Comparison of ENCODE assay signal across 36 cellular contexts in genomic region chr20:2804041-2804828, GRCh38. TPM values are rescaled to one million over a fixed set of nuclear protein-coding genes. Genes with fewer than 3 reads are reported as not detected.
DNase-seq lines count a peak whose midpoint lies in the region; ATAC-seq and TF ChIP-seq lines count a peak whose summit lies in the region.
"Had no signal": no experiment of that assay in that cellular context is flagged by ENCODE, and none has a peak within 500 bp of the region (broad histone marks: within the 10 kb centered on the region; RNA-seq: fewer than 3 reads in every experiment).

No MANE protein-coding gene starts in this region.

- H4K91ac ChIP-seq in mesenchymal stem cell (ENCODE audit: low read length), result no peak overlapping the region

- H3K27me3 ChIP-seq in heart right ventricle (peaks cover 15 to 99% (median 96%) of the 10 kb centered on the region in 7 donors), mesenchymal stem cell (ENCODE audit: control insufficient read depth in 1 of 2, insufficient read depth in 1 of 2, low read length in 2 of 2) (peaks cover 40 to 70% of the 10 kb centered on the region in 2 experiments), vagina (no peaks in the 10 kb centered on the region)
- peaks cover 11% of the 10 kb centered on the region for H3K27me3 ChIP-seq in CD4-positive, alpha-beta memory T cell (ENCODE audit: insufficient read depth, low read length)
- H3K27me3 ChIP-seq: uterus had no signal

- peaks cover 18 to 32% (median 22%) of the 10 kb centered on the region in 4 donors for H3K4me1 Mint-ChIP-seq in CD4-positive, alpha-beta memory T cell

- H3K27ac ChIP-seq in heart right ventricle (no peak overlapping the region), mesenchymal stem cell (ENCODE audit: low read length, poor library complexity, severe bottlenecking) (no peak overlapping the region), vagina (peak overlapping the region; percentile 53)
- H3K27ac ChIP-seq in CD4-positive, alpha-beta memory T cell (ENCODE audit: low read depth, low read length), result no peak overlapping the region
- H3K27ac ChIP-seq: breast epithelium, gastrocnemius medialis, neutrophil, psoas muscle, sigmoid colon, stomach, uterus, WERI-Rb-1 had no signal

- no peak overlapping the region for H3K23ac ChIP-seq in mesenchymal stem cell (ENCODE audit: low read length in 2 of 2)

- H3K36me3 ChIP-seq in heart right ventricle (no peaks in the 10 kb centered on the region), mesenchymal stem cell (ENCODE audit: control insufficient read depth in 1 of 2, insufficient read depth in 2 of 2, low read depth in 1 of 2, low read length in 2 of 2) (peaks cover 0 to 5% of the 10 kb centered on the region in 2 experiments), vagina (no peaks in the 10 kb centered on the region)
- H3K36me3 ChIP-seq in CD4-positive, alpha-beta memory T cell (ENCODE audit: insufficient read depth, low read length), result no peaks in the 10 kb centered on the region
- H3K36me3 ChIP-seq: breast epithelium, gastrocnemius medialis, neutrophil, sigmoid colon, stomach, uterus, WERI-Rb-1 had no signal

- DNase-seq in Right ventricle myocardium inferior (ENCODE audit: missing footprints) (peak; percentile 31), heart right ventricle (no peak), mesenchymal stem cell (no peak), vagina (ENCODE audit: extremely low spot score in 2 of 2) (no peak)
- DNase-seq in CD4-positive, alpha-beta memory T cell, result no peak
- DNase-seq: activated CD4-positive, alpha-beta T cell treated with anti-CD3 and anti-CD28 coated beads for 48 hours; activated effector memory CD4-positive, alpha-beta T cell treated with anti-CD3 and anti-CD28 coated beads, Interleukin-2, amount 50 U/mL, for 16 hours; activated T-cell treated with anti-CD3 and anti-CD28 coated beads, Interleukin-2, amount 50 U/mL, for 24 hours; Calu3; DND-41; gastrocnemius medialis; GF-D8; hippocampal formation; KG1; mammary epithelial cell; NCI-H1105; NCI-H187 treated with DMSO at 0.1 percent for 48 hours; NCI-H2171 treated with DMSO at 0.1 percent for 48 hours; NCI-H510A; psoas muscle; RPMI8226; sigmoid colon; stimulated activated CD4-positive, alpha-beta T cell treated with anti-CD3 and anti-CD28 coated beads, Interleukin-4, amount 100 ng/mL, for 1 hour; stomach; T-cell; uterus; WERI-Rb-1 had no signal

- no peak overlapping the region for H3K14ac ChIP-seq in mesenchymal stem cell (ENCODE audit: low read length in 2 of 2)

- TF ChIP-seq POLR2A in vagina (IDR thresholded peaks at IDR 0.05), result no peak

- no peak overlapping the region for H3K4ac ChIP-seq in mesenchymal stem cell (ENCODE audit: low read depth in 1 of 2, low read length in 2 of 2)

- no peak overlapping the region for H2BK120ac ChIP-seq in mesenchymal stem cell (ENCODE audit: low read depth, low read length)

- no peak overlapping the region for H3K4me3 Mint-ChIP-seq in CD4-positive, alpha-beta memory T cell
- H3K4me3 Mint-ChIP-seq: activated naive CD8-positive, alpha-beta T cell; activated T-cell treated with anti-CD3 and anti-CD28 coated beads, Interleukin-2, amount 50 U/mL, for 24 hours; T-cell had no signal

- no peak overlapping the region for H3K4me2 ChIP-seq in mesenchymal stem cell (ENCODE audit: low read length, poor library complexity, severe bottlenecking)

- H3K9me3 ChIP-seq in heart right ventricle (peaks cover 0 to 4% (median 0%) of the 10 kb centered on the region in 11 donors), mesenchymal stem cell (ENCODE audit: control insufficient read depth, low read length) (no peaks in the 10 kb centered on the region), vagina (no peaks in the 10 kb centered on the region)
- H3K9me3 ChIP-seq in CD4-positive, alpha-beta memory T cell (ENCODE audit: control insufficient read depth in 1 of 2, low read length in 2 of 2), result no peaks in the 10 kb centered on the region
- H3K9me3 ChIP-seq: breast epithelium, neutrophil, psoas muscle, sigmoid colon, stomach, uterus had no signal

- no peak overlapping the region for H2BK12ac ChIP-seq in mesenchymal stem cell (ENCODE audit: low read length in 2 of 2)

- H2AK5ac ChIP-seq in mesenchymal stem cell (ENCODE audit: low read length, severe bottlenecking), result no peak overlapping the region

- no peaks in the 10 kb centered on the region for H3K79me1 ChIP-seq in mesenchymal stem cell (replicated peaks; ENCODE audit: low read length, poor library complexity, severe bottlenecking)

- H3K4me3 ChIP-seq in heart right ventricle (no peak overlapping the region), mesenchymal stem cell (ENCODE audit: insufficient read depth in 1 of 2, low read depth in 1 of 2, low read length in 2 of 2) (no peak overlapping the region), vagina (no peak overlapping the region)
- no peak overlapping the region for H3K4me3 ChIP-seq in CD4-positive, alpha-beta memory T cell (ENCODE audit: low read length in 2 of 2)
- H3K4me3 ChIP-seq: gastrocnemius medialis, psoas muscle, sigmoid colon, stomach, uterus had no signal

- peaks cover 0 to 2% (median 0%) of the 10 kb centered on the region in 8 donors for H3K9me3 Mint-ChIP-seq in CD4-positive, alpha-beta memory T cell
- H3K9me3 Mint-ChIP-seq: activated T-cell treated with anti-CD3 and anti-CD28 coated beads, Interleukin-2, amount 50 U/mL, for 24 hours; T-cell had no signal

- no peak overlapping the region for H2BK5ac ChIP-seq in mesenchymal stem cell (ENCODE audit: low read depth, low read length, poor library complexity, severe bottlenecking)

- POLR2A ChIA-PET in CD4-positive, alpha-beta memory T cell (lab: Charles Lee; ENCODE audit: partially characterized antibody), result no interaction called here

- peaks cover 0 to 36% (median 12%) of the 10 kb centered on the region in 9 donors for H3K4me1 ChIP-seq in heart right ventricle
- peaks cover 25% of the 10 kb centered on the region for H3K4me1 ChIP-seq in mesenchymal stem cell (ENCODE audit: control insufficient read depth, insufficient read depth, low read depth, low read length)
- H3K4me1 ChIP-seq in vagina, result peaks cover 20% of the 10 kb centered on the region
- H3K4me1 ChIP-seq in CD4-positive, alpha-beta memory T cell (ENCODE audit: insufficient read depth, low read length), result peaks cover 20% of the 10 kb centered on the region
- H3K4me1 ChIP-seq: breast epithelium, psoas muscle had no signal

- peaks cover 51 to 64% of the 10 kb centered on the region in 2 donors for H3K27me3 Mint-ChIP-seq in CD4-positive, alpha-beta memory T cell

- ATAC-seq in Right ventricle myocardium inferior (no peak), heart right ventricle (no peak), GM19023 (IDR thresholded peaks at IDR 0.05; ENCODE audit: unreplicated experiment) (no peak)
- ATAC-seq: gastrocnemius medialis, psoas muscle, T-cell had no signal

- 44 to 46% methylated on average over 16 of the region's 16 CpGs for WGBS in heart right ventricle, 2 donors
- WGBS in mesenchymal stem cell, result 50% methylated on average over 13 of the region's 16 CpGs

- no peak overlapping the region for H2AFZ ChIP-seq in mesenchymal stem cell (ENCODE audit: low read depth, low read length)

- TF ChIP-seq CTCF in heart right ventricle (IDR thresholded peaks at IDR 0.05), result no peak
- no peak for TF ChIP-seq CTCF in vagina (IDR thresholded peaks at IDR 0.05)

- no peak overlapping the region for H3K9ac ChIP-seq in mesenchymal stem cell (ENCODE audit: low read length)

- H3K18ac ChIP-seq in mesenchymal stem cell (ENCODE audit: low read depth in 1 of 2, low read length in 2 of 2), result no peak overlapping the region

- H3K27ac Mint-ChIP-seq in CD4-positive, alpha-beta memory T cell, result peak overlapping the region in 1 of 7 donors; percentile 41
- H3K27ac Mint-ChIP-seq: activated naive CD8-positive, alpha-beta T cell; activated T-cell treated with anti-CD3 and anti-CD28 coated beads, Interleukin-2, amount 50 U/mL, for 24 hours; T-cell had no signal

- H4K8ac ChIP-seq in mesenchymal stem cell (ENCODE audit: low read length), result no peak overlapping the region

- peak overlapping the region; percentile 4 for H2BK15ac ChIP-seq in mesenchymal stem cell (ENCODE audit: low read depth, poor library complexity, severe bottlenecking)

- intact Hi-C loops in Right ventricle myocardium inferior (cut with DNase I), result no loop called here
- intact Hi-C loops in heart right ventricle (cut with DNase I), result no loop called here
- intact Hi-C loops in vagina (cut with DNase I), result no loop called here
- intact Hi-C loops in CD4-positive, alpha-beta memory T cell (cut with micrococcal nuclease), result no loop called here

- CTCF ChIA-PET in CD4-positive, alpha-beta memory T cell (lab: Charles Lee; ENCODE audit: partially characterized antibody), result no interaction called here

- no peaks in the 10 kb centered on the region for H3K36me3 Mint-ChIP-seq in CD4-positive, alpha-beta memory T cell
- H3K36me3 Mint-ChIP-seq: T-cell had no signal

RNA-seq across cellular contexts. Expression of gene CPXM1, which starts 3.8 kb away (rescaled TPM):
- total RNA-seq in Right ventricle myocardium inferior (2.3 TPM), heart right ventricle (1 to 10 TPM in 5 of 10 donors, under 1 TPM in 4, not detected in 1; 0.48 to 4.5 (median 1.4) TPM), vagina (19.4 TPM)
- 1 to 10 TPM; 1.2 to 4.9 TPM for polyA plus RNA-seq in heart right ventricle
- polyA plus RNA-seq in mesenchymal stem cell (2013, experiment 1 of 2), result 7.2 TPM
- 7.2 TPM for polyA plus RNA-seq in mesenchymal stem cell (2013, experiment 2 of 2)
- total RNA-seq in CD4-positive, alpha-beta memory T cell, result not detected
- polyA plus RNA-seq in CD4-positive, alpha-beta memory T cell, result not detected
- total RNA-seq: MCF 10A had no signal
- polyA plus RNA-seq: mammary epithelial cell had no signal

RNA-seq across cellular contexts. Expression of gene C20orf141, which starts 10.6 kb away (rescaled TPM):
- total RNA-seq in Right ventricle myocardium inferior, result not detected
- not detected for total RNA-seq in heart right ventricle
- polyA plus RNA-seq in heart right ventricle, result not detected
- polyA plus RNA-seq in mesenchymal stem cell (2013, experiment 1 of 2), result 0.18 TPM
- polyA plus RNA-seq in mesenchymal stem cell (2013, experiment 2 of 2), result 0.11 TPM
- total RNA-seq in vagina, result not detected
- total RNA-seq in CD4-positive, alpha-beta memory T cell, result not detected
- not detected for polyA plus RNA-seq in CD4-positive, alpha-beta memory T cell
- total RNA-seq: breast epithelium, Calu3, chondrocyte, endothelial cell of umbilical vein, fibroblast of lung, gastrocnemius medialis, mammary epithelial cell, MCF 10A, psoas muscle, sigmoid colon, SK-MEL-5, stomach, T-cell, uterus had no signal
- polyA plus RNA-seq: endothelial cell of umbilical vein, mammary epithelial cell, psoas muscle, stomach had no signal

RNA-seq across cellular contexts. Expression of gene TMEM239, which starts 11.9 kb away (rescaled TPM):
- total RNA-seq in Right ventricle myocardium inferior, result not detected
- not detected for total RNA-seq in heart right ventricle
- not detected for polyA plus RNA-seq in heart right ventricle
- polyA plus RNA-seq in mesenchymal stem cell (2013, experiment 1 of 2), result not detected
- not detected for polyA plus RNA-seq in mesenchymal stem cell (2013, experiment 2 of 2)
- total RNA-seq in vagina, result not detected
- total RNA-seq in CD4-positive, alpha-beta memory T cell, result not detected
- not detected for polyA plus RNA-seq in CD4-positive, alpha-beta memory T cell
- total RNA-seq: Calu3, chondrocyte, endothelial cell of umbilical vein, fibroblast of lung, gastrocnemius medialis, mammary epithelial cell, MCF 10A, psoas muscle, SK-MEL-5, T-cell, uterus had no signal
- polyA plus RNA-seq: endothelial cell of umbilical vein, mammary epithelial cell, psoas muscle, sigmoid colon, stomach had no signal

RNA-seq across cellular contexts. Expression of gene PCED1A, which starts 36.2 kb away (rescaled TPM):
- 10.7 TPM for total RNA-seq in Right ventricle myocardium inferior
- 10 to 100 TPM in 3 of 10 donors, 1 to 10 TPM in 7; 4.5 to 11.9 (median 6.5) TPM for total RNA-seq in heart right ventricle
- 10 to 100 TPM; 10.3 to 36.9 TPM for polyA plus RNA-seq in heart right ventricle
- polyA plus RNA-seq in mesenchymal stem cell (2013, experiment 1 of 2), result 44.6 TPM
- polyA plus RNA-seq in mesenchymal stem cell (2013, experiment 2 of 2), result 43.2 TPM
- total RNA-seq in vagina, result 22.1 TPM
- 10 to 100 TPM; 82.8 to 83.1 TPM for total RNA-seq in CD4-positive, alpha-beta memory T cell
- polyA plus RNA-seq in CD4-positive, alpha-beta memory T cell, result 10 to 100 TPM; 17.9 to 18.1 TPM

RNA-seq across cellular contexts. Expression of gene VPS16, which starts 36.3 kb away (rescaled TPM):
- total RNA-seq in Right ventricle myocardium inferior (18.0 TPM), heart right ventricle (10 to 100 TPM; 13.0 to 22.8 (median 19.3) TPM), vagina (30.0 TPM)
- 10 to 100 TPM; 23.6 to 44.7 TPM for polyA plus RNA-seq in heart right ventricle
- polyA plus RNA-seq in mesenchymal stem cell (2013, experiment 1 of 2), result 25.8 TPM
- 22.7 TPM for polyA plus RNA-seq in mesenchymal stem cell (2013, experiment 2 of 2)
- 10 to 100 TPM; 57.2 to 61.1 TPM for total RNA-seq in CD4-positive, alpha-beta memory T cell
- polyA plus RNA-seq in CD4-positive, alpha-beta memory T cell, result 10 to 100 TPM; 38.3 to 44.6 TPM
